ENCODE assay signal across 24 cellular contexts in genomic region chr2:78817430-78817829, GRCh38.
"Had no signal": no experiment of that assay in that cellular context is flagged by ENCODE, and none has a peak within 500 bp of the region (broad histone marks: within the 10 kb centered on the region; RNA-seq: fewer than 3 reads in every experiment).

No MANE protein-coding gene starts in this region.

- H3K4me3 ChIP-seq: PC-9 had no signal

- H3K4me2 ChIP-seq: PC-9 had no signal

- H3K27ac ChIP-seq: PC-9 had no signal

- H2AFZ ChIP-seq: PC-9 had no signal

- H3K27me3 Mint-ChIP-seq: activated CD8-positive, alpha-beta memory T cell treated with anti-CD3 and anti-CD28 coated beads, Interleukin-2, amount 10 ng/mL, durations not matched to agents 7 days and 5 days; activated naive CD4-positive, alpha-beta T cell treated with anti-CD3 and anti-CD28 coated beads, Interleukin-2, amount 50 U/mL, for 24 hours; activated T-cell treated with anti-CD3 and anti-CD28 coated beads, Interleukin-2, amount 50 U/mL, for 24 hours; T-helper 17 cell had no signal

- H3K4me3 Mint-ChIP-seq: activated CD8-positive, alpha-beta memory T cell treated with anti-CD3 and anti-CD28 coated beads, Interleukin-2, amount 10 ng/mL, durations not matched to agents 7 days and 5 days; activated naive CD4-positive, alpha-beta T cell treated with anti-CD3 and anti-CD28 coated beads, Interleukin-2, amount 50 U/mL, for 24 hours; activated T-cell treated with anti-CD3 and anti-CD28 coated beads, Interleukin-2, amount 50 U/mL, for 24 hours; activated T-helper 1 cell treated with anti-CD3 and anti-CD28 coated beads, Interleukin-12 subunit alpha, Interleukin-12 subunit beta, Interleukin-2, Interleukin-4 antibody, amounts not matched to agents 30 ng/mL and 10 ng/mL and 1 ng/mL, durations not matched to agents 14 hours and 24 hours and 36 hours; T-helper 17 cell; WTC11 had no signal

- H3K36me3 Mint-ChIP-seq: activated CD8-positive, alpha-beta memory T cell treated with anti-CD3 and anti-CD28 coated beads, Interleukin-2, amount 10 ng/mL, durations not matched to agents 7 days and 5 days; activated naive CD4-positive, alpha-beta T cell treated with anti-CD3 and anti-CD28 coated beads, Interleukin-2, amount 50 U/mL, for 24 hours; WTC11 had no signal

- H3K9me3 Mint-ChIP-seq: activated naive CD4-positive, alpha-beta T cell treated with anti-CD3 and anti-CD28 coated beads, Interleukin-2, amount 50 U/mL, for 24 hours had no signal

- H3K27ac Mint-ChIP-seq: activated CD8-positive, alpha-beta memory T cell treated with anti-CD3 and anti-CD28 coated beads, Interleukin-2, amount 10 ng/mL, durations not matched to agents 7 days and 5 days; activated naive CD4-positive, alpha-beta T cell treated with anti-CD3 and anti-CD28 coated beads, Interleukin-2, amount 50 U/mL, for 24 hours; activated T-cell treated with anti-CD3 and anti-CD28 coated beads, Interleukin-2, amount 50 U/mL, for 24 hours; activated T-helper 1 cell treated with anti-CD3 and anti-CD28 coated beads, Interleukin-12 subunit alpha, Interleukin-12 subunit beta, Interleukin-2, Interleukin-4 antibody, amounts not matched to agents 30 ng/mL and 10 ng/mL and 1 ng/mL, durations not matched to agents 14 hours and 24 hours and 36 hours; T-helper 17 cell; WTC11 had no signal

- H3K4me1 Mint-ChIP-seq: activated CD8-positive, alpha-beta memory T cell treated with anti-CD3 and anti-CD28 coated beads, Interleukin-2, amount 10 ng/mL, durations not matched to agents 7 days and 5 days; activated naive CD4-positive, alpha-beta T cell treated with anti-CD3 and anti-CD28 coated beads, Interleukin-2, amount 50 U/mL, for 24 hours; T-helper 17 cell had no signal

- DNase-seq: activated CD4-positive, alpha-beta T cell treated with anti-CD3 and anti-CD28 coated beads for 48 hours; activated CD4-positive, alpha-beta T cell treated with anti-CD3 and anti-CD28 coated beads, Interleukin-2, amount 50 U/mL, for 4 hours; activated CD4-positive, CD25-positive, alpha-beta regulatory T cell treated with anti-CD3 and anti-CD28 coated beads, Interleukin-2, amount 50 U/mL, for 72 hours; activated CD8-positive, alpha-beta memory T cell treated with anti-CD3 and anti-CD28 coated beads, Interleukin-2, amount 10 ng/mL, durations not matched to agents 7 days and 5 days; activated effector memory CD4-positive, alpha-beta T cell treated with Interleukin-2 at 50 U/mL for 16 hours; activated naive CD4-positive, alpha-beta T cell; activated T-cell treated with anti-CD3 and anti-CD28 coated beads, Interleukin-2, amount 50 U/mL, for 24 hours; aorta; central memory CD4-positive, alpha-beta T cell; KG1; NCI-H1048; NCI-H1417 treated with DMSO at 0.1 percent for 48 hours; NCI-H187 treated with DMSO at 0.1 percent for 48 hours; NCI-H2081 treated with DMSO at 0.1 percent for 48 hours; NCI-H446; NCI-H524; NCI-H82; PC-9; SHP77 treated with DMSO at 0.1 percent for 48 hours; T-helper 17 cell; T-helper 9 cell had no signal

- ATAC-seq: activated CD8-positive, alpha-beta memory T cell treated with anti-CD3 and anti-CD28 coated beads, Interleukin-2, amount 10 ng/mL, durations not matched to agents 7 days and 5 days; T-helper 17 cell; WTC11 had no signal
